Comparison of ENCODE assay signal across 2 cellular contexts in genomic region chr9:35628389-35628991, GRCh38.
TF ChIP-seq lines count a peak whose summit lies in the region.

No MANE protein-coding gene starts in this region.

TF ChIP-seq in HEK293, 187 proteins besides CTCF, POLR2A, EP300 and RAD21:
- TF ChIP-seq ZNF10 (tag by site-specific recombination; IDR thresholded peaks at IDR 0.05) (no peak), REPIN1 (tag by site-specific recombination; IDR thresholded peaks at IDR 0.05; ENCODE audit: low read depth) (no peak), ZNF121 (tag by site-specific recombination; IDR thresholded peaks at IDR 0.05) (0 out of 2 replicates have a peak, but pooled peaks have one; percentile 44), ZSCAN4 (tag by site-specific recombination; IDR thresholded peaks at IDR 0.05) (no peak), ZNF214 (tag by site-specific recombination; IDR thresholded peaks at IDR 0.05; ENCODE audit: borderline replicate concordance) (no peak), ZNF585B (tag by site-specific recombination; IDR thresholded peaks at IDR 0.05) (no peak), ZFHX2 (tag by site-specific recombination; conservative IDR thresholded peaks at IDR 0.05) (peak; percentile 24; the same call in 1 of the 2 replicates), ZBTB17 (tag by site-specific recombination; IDR thresholded peaks at IDR 0.05) (no peak), ZNF366 (tag by site-specific recombination; conservative IDR thresholded peaks at IDR 0.05) (no peak), ZNF140 (tag by site-specific recombination; IDR thresholded peaks at IDR 0.05) (no peak), ZNF670 (tag by site-specific recombination; IDR thresholded peaks at IDR 0.05; ENCODE audit: low read depth) (no peak), ZNF837 (tag by site-specific recombination; IDR thresholded peaks at IDR 0.05) (no peak), ZNF169 (tag by site-specific recombination; IDR thresholded peaks at IDR 0.05) (no peak), ZNF248 (tag by site-specific recombination; IDR thresholded peaks at IDR 0.05) (no peak), ZNF416 (tag by site-specific recombination; IDR thresholded peaks at IDR 0.05) (no peak), ATF2 (tag by site-specific recombination; IDR thresholded peaks at IDR 0.05; ENCODE audit: low read depth) (no peak), KLF1 (tag by site-specific recombination; IDR thresholded peaks at IDR 0.05) (no peak), ZNF202 (tag by site-specific recombination; IDR thresholded peaks at IDR 0.05; ENCODE audit: borderline replicate concordance) (no peak), ZNF518A (tag by site-specific recombination; conservative IDR thresholded peaks at IDR 0.05; ENCODE audit: low read depth) (no peak), ZNF785 (tag by site-specific recombination; IDR thresholded peaks at IDR 0.05) (no peak), EGR2 (tag by site-specific recombination; IDR thresholded peaks at IDR 0.05; ENCODE audit: low read depth) (peak; percentile 51), GLIS2 (tag by site-specific recombination; IDR thresholded peaks at IDR 0.05) (no peak)
- TF ChIP-seq, protein P1, sequence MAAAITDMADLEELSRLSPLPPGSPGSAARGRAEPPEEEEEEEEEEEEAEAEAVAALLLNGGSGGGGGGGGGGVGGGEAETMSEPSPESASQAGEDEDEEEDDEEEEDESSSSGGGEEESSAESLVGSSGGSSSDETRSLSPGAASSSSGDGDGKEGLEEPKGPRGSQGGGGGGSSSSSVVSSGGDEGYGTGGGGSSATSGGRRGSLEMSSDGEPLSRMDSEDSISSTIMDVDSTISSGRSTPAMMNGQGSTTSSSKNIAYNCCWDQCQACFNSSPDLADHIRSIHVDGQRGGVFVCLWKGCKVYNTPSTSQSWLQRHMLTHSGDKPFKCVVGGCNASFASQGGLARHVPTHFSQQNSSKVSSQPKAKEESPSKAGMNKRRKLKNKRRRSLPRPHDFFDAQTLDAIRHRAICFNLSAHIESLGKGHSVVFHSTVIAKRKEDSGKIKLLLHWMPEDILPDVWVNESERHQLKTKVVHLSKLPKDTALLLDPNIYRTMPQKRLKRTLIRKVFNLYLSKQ (tag by site-specific recombination; IDR thresholded peaks at IDR 0.05; ENCODE audit: borderline replicate concordance) = no peak

TF ChIP-seq in HepG2, 621 proteins besides CTCF, POLR2A, EP300 and RAD21:
- no peak for TF ChIP-seq KDM2A (CRISPR knock-in tag; IDR thresholded peaks at IDR 0.05; ENCODE audit: borderline replicate concordance, low read depth)
- no peak for TF ChIP-seq MTERF4 (CRISPR knock-in tag; IDR thresholded peaks at IDR 0.05)
- no peak for TF ChIP-seq CEBPZ (IDR thresholded peaks at IDR 0.05; ENCODE audit: low read length)
- TF ChIP-seq TP53 (CRISPR knock-in tag; conservative IDR thresholded peaks at IDR 0.05) = no peak
- TF ChIP-seq, protein P2, sequence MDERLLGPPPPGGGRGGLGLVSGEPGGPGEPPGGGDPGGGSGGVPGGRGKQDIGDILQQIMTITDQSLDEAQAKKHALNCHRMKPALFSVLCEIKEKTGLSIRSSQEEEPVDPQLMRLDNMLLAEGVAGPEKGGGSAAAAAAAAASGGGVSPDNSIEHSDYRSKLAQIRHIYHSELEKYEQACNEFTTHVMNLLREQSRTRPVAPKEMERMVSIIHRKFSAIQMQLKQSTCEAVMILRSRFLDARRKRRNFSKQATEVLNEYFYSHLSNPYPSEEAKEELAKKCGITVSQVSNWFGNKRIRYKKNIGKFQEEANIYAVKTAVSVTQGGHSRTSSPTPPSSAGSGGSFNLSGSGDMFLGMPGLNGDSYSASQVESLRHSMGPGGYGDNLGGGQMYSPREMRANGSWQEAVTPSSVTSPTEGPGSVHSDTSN (CRISPR knock-in tag; IDR thresholded peaks at IDR 0.05) = no peak
- TF ChIP-seq ZNF253 (CRISPR knock-in tag; IDR thresholded peaks at IDR 0.05; ENCODE audit: borderline replicate concordance) = no peak
TF ChIP-seq in HepG2: peak in this region for 0.
